ENCODE assay signal across 1 cellular context in the genomic region with DNA sequence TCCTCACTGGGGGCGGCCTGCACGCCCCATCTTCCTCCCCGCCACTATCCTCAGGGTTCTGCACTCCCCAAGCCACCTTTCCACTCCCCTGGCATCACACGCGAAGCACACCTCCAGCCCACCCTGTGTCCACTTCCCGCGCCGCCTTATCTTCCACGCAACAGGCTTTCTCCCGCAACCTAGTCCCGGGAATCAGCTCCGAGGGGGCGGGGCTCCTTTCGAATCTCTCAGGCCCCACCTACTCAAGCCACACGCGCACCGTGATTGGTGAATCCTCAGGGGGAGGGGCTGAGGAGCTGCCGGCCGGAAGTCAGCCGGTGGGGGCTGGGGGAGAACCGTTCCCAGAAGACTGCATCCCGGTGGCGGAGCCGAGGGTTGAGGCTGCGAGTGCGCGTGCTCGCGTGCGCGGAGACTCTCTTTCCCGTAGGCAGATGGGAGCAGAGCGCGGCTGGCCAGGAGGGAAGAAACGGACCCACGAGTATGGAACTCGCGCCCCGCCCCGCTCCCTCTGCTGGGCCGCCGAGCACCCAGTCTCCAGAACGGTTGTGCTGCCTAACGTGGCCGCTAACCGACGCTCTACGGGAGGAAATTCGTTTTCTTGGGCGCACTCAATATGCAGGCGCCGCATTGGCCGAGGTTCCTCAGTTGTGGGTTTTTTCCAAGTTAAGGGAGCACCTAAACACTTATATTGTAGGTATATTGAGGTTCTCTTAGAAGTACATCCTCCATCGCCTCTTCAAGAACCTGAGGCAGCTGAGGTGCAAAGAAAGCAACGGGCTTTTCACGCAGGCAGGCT.
TF ChIP-seq lines count a peak whose summit lies in the region.

A gene (minus strand): TSS at position 194 of the 796 bp plus-strand sequence.

TF ChIP-seq in K562, 482 proteins besides CTCF, POLR2A, EP300 and RAD21 (continued from another document and continues in another):
- TF ChIP-seq, protein P1, sequence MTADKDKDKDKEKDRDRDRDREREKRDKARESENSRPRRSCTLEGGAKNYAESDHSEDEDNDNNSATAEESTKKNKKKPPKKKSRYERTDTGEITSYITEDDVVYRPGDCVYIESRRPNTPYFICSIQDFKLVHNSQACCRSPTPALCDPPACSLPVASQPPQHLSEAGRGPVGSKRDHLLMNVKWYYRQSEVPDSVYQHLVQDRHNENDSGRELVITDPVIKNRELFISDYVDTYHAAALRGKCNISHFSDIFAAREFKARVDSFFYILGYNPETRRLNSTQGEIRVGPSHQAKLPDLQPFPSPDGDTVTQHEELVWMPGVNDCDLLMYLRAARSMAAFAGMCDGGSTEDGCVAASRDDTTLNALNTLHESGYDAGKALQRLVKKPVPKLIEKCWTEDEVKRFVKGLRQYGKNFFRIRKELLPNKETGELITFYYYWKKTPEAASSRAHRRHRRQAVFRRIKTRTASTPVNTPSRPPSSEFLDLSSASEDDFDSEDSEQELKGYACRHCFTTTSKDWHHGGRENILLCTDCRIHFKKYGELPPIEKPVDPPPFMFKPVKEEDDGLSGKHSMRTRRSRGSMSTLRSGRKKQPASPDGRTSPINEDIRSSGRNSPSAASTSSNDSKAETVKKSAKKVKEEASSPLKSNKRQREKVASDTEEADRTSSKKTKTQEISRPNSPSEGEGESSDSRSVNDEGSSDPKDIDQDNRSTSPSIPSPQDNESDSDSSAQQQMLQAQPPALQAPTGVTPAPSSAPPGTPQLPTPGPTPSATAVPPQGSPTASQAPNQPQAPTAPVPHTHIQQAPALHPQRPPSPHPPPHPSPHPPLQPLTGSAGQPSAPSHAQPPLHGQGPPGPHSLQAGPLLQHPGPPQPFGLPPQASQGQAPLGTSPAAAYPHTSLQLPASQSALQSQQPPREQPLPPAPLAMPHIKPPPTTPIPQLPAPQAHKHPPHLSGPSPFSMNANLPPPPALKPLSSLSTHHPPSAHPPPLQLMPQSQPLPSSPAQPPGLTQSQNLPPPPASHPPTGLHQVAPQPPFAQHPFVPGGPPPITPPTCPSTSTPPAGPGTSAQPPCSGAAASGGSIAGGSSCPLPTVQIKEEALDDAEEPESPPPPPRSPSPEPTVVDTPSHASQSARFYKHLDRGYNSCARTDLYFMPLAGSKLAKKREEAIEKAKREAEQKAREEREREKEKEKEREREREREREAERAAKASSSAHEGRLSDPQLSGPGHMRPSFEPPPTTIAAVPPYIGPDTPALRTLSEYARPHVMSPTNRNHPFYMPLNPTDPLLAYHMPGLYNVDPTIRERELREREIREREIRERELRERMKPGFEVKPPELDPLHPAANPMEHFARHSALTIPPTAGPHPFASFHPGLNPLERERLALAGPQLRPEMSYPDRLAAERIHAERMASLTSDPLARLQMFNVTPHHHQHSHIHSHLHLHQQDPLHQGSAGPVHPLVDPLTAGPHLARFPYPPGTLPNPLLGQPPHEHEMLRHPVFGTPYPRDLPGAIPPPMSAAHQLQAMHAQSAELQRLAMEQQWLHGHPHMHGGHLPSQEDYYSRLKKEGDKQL (CRISPR knock-in tag; IDR thresholded peaks at IDR 0.05; ENCODE audit: borderline replicate concordance), result no peak
- no peak; the same call in 1 of the 2 replicates for TF ChIP-seq DNMT1 (IDR thresholded peaks at IDR 0.05)
- no peak for TF ChIP-seq RBM39 (optimal IDR thresholded peaks at IDR 0.05; ENCODE audit: low read depth, low read length)
- TF ChIP-seq SIX5 (IDR thresholded peaks at IDR 0.05; ENCODE audit: borderline replicate concordance in 1 of 2, insufficient read depth in 1 of 2, low read depth in 1 of 2, low read length in 2 of 2), result no peak
- TF ChIP-seq HCFC1 (IDR thresholded peaks at IDR 0.05; ENCODE audit: low read depth, low read length), result no peak
- peak; percentile 29; the same call in 1 of the 2 replicates for TF ChIP-seq GATAD2A (IDR thresholded peaks at IDR 0.05)
- 0 out of 2 replicates have a peak, but pooled peaks have one; percentile 32 for TF ChIP-seq NFE2 (IDR thresholded peaks at IDR 0.05; ENCODE audit: low read depth)
- TF ChIP-seq KLF10 (CRISPR knock-in tag; IDR thresholded peaks at IDR 0.05), result no peak
- TF ChIP-seq TAF1 (IDR thresholded peaks at IDR 0.05; ENCODE audit: control insufficient read depth, extremely low read depth, insufficient read depth, low read length, severe bottlenecking), result peak; percentile 77
- TF ChIP-seq MTA3 (IDR thresholded peaks at IDR 0.05; ENCODE audit: borderline replicate concordance), result peak; percentile 81; the same call in 1 of the 2 replicates
- TF ChIP-seq, protein P2, sequence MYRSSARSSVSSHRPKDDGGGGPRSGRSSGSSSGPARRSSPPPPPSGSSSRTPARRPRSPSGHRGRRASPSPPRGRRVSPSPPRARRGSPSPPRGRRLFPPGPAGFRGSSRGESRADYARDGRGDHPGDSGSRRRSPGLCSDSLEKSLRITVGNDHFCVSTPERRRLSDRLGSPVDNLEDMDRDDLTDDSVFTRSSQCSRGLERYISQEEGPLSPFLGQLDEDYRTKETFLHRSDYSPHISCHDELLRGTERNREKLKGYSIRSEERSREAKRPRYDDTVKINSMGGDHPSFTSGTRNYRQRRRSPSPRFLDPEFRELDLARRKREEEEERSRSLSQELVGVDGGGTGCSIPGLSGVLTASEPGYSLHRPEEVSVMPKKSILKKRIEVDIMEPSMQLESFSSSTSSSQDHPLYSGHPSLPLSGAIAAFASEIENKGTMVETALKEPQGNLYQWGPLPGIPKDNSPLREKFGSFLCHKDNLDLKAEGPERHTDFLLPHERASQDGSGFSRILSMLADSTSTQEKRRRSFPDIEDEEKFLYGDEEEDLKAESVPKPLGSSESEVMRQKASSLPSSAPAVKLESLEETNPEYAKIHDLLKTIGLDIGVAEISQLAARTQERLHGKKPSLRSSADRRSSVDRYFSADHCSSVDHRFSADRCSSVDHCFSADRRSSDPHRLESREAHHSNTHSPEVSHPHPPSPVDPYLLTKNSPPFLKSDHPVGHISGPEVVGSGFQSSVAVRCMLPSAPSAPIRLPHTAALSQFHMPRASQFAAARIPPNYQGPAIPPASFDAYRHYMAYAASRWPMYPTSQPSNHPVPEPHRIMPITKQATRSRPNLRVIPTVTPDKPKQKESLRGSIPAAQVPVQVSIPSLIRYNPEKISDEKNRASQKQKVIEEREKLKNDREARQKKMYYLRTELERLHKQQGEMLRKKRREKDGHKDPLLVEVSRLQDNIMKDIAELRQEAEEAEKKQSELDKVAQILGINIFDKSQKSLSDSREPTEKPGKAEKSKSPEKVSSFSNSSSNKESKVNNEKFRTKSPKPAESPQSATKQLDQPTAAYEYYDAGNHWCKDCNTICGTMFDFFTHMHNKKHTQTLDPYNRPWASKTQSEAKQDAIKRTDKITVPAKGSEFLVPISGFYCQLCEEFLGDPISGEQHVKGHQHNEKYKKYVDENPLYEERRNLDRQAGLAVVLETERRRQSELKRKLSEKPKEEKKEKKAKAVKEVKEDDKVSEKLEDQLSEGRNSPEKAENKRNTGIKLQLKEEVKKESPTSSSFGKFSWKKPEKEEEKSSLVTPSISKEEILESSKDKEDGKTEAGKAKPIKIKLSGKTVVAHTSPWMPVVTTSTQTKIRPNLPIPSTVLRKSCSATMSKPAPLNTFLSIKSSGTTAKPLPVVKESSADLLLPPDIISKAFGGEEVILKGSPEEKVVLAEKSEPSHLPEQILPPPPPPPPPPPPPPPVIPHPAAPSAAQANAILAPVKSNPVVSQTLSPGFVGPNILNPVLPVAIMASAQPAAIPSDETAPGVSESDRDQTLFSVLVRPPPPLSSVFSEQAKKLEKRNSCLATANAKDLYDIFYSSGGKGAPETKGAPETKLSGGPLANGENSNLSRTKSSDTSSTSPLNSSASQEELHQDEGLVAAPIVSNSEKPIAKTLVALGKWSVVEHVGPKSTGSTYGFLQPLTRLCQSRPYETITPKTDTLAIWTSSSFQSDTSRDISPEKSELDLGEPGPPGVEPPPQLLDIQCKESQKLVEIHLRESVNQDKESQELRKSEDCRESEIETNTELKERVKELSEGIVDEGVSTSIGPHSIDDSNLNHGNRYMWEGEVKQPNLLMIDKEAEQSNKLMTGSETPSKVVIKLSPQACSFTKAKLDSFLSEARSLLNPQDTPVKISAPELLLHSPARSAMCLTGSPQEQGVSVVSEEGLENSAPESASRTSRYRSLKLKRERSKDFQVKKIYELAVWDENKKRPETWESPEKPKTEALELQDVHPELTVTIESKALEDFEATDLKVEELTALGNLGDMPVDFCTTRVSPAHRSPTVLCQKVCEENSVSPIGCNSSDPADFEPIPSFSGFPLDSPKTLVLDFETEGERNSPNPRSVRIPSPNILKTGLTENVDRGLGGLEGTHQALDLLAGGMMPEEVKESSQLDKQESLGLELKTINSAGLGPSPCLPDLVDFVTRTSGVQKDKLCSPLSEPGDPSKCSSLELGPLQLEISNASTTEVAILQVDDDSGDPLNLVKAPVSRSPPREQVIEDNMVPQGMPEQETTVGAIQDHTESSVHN (IDR thresholded peaks at IDR 0.05; ENCODE audit: borderline replicate concordance in 1 of 2, low read depth in 1 of 2), result no peak
- TF ChIP-seq, protein P3, sequence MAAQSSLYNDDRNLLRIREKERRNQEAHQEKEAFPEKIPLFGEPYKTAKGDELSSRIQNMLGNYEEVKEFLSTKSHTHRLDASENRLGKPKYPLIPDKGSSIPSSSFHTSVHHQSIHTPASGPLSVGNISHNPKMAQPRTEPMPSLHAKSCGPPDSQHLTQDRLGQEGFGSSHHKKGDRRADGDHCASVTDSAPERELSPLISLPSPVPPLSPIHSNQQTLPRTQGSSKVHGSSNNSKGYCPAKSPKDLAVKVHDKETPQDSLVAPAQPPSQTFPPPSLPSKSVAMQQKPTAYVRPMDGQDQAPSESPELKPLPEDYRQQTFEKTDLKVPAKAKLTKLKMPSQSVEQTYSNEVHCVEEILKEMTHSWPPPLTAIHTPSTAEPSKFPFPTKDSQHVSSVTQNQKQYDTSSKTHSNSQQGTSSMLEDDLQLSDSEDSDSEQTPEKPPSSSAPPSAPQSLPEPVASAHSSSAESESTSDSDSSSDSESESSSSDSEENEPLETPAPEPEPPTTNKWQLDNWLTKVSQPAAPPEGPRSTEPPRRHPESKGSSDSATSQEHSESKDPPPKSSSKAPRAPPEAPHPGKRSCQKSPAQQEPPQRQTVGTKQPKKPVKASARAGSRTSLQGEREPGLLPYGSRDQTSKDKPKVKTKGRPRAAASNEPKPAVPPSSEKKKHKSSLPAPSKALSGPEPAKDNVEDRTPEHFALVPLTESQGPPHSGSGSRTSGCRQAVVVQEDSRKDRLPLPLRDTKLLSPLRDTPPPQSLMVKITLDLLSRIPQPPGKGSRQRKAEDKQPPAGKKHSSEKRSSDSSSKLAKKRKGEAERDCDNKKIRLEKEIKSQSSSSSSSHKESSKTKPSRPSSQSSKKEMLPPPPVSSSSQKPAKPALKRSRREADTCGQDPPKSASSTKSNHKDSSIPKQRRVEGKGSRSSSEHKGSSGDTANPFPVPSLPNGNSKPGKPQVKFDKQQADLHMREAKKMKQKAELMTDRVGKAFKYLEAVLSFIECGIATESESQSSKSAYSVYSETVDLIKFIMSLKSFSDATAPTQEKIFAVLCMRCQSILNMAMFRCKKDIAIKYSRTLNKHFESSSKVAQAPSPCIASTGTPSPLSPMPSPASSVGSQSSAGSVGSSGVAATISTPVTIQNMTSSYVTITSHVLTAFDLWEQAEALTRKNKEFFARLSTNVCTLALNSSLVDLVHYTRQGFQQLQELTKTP (IDR thresholded peaks at IDR 0.05; ENCODE audit: low read depth in 1 of 2, partially characterized antibody in 2 of 2), result peak in 1 of 2 experiments; percentile 59
- no peak for TF ChIP-seq SPI1 (IDR thresholded peaks at IDR 0.05; ENCODE audit: borderline replicate concordance, low read depth, low read length)
- TF ChIP-seq, protein P4, sequence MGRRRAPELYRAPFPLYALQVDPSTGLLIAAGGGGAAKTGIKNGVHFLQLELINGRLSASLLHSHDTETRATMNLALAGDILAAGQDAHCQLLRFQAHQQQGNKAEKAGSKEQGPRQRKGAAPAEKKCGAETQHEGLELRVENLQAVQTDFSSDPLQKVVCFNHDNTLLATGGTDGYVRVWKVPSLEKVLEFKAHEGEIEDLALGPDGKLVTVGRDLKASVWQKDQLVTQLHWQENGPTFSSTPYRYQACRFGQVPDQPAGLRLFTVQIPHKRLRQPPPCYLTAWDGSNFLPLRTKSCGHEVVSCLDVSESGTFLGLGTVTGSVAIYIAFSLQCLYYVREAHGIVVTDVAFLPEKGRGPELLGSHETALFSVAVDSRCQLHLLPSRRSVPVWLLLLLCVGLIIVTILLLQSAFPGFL (CRISPR knock-in tag; IDR thresholded peaks at IDR 0.05), result no peak
- TF ChIP-seq, protein P5, sequence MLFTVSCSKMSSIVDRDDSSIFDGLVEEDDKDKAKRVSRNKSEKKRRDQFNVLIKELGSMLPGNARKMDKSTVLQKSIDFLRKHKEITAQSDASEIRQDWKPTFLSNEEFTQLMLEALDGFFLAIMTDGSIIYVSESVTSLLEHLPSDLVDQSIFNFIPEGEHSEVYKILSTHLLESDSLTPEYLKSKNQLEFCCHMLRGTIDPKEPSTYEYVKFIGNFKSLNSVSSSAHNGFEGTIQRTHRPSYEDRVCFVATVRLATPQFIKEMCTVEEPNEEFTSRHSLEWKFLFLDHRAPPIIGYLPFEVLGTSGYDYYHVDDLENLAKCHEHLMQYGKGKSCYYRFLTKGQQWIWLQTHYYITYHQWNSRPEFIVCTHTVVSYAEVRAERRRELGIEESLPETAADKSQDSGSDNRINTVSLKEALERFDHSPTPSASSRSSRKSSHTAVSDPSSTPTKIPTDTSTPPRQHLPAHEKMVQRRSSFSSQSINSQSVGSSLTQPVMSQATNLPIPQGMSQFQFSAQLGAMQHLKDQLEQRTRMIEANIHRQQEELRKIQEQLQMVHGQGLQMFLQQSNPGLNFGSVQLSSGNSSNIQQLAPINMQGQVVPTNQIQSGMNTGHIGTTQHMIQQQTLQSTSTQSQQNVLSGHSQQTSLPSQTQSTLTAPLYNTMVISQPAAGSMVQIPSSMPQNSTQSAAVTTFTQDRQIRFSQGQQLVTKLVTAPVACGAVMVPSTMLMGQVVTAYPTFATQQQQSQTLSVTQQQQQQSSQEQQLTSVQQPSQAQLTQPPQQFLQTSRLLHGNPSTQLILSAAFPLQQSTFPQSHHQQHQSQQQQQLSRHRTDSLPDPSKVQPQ (CRISPR knock-in tag; IDR thresholded peaks at IDR 0.05; ENCODE audit: borderline replicate concordance), result no peak
- peak; percentile 49; the same call in 1 of the 2 replicates for TF ChIP-seq CBFA2T3 (IDR thresholded peaks at IDR 0.05)
- no peak for TF ChIP-seq XRCC3 (IDR thresholded peaks at IDR 0.05)
- TF ChIP-seq, protein P6, sequence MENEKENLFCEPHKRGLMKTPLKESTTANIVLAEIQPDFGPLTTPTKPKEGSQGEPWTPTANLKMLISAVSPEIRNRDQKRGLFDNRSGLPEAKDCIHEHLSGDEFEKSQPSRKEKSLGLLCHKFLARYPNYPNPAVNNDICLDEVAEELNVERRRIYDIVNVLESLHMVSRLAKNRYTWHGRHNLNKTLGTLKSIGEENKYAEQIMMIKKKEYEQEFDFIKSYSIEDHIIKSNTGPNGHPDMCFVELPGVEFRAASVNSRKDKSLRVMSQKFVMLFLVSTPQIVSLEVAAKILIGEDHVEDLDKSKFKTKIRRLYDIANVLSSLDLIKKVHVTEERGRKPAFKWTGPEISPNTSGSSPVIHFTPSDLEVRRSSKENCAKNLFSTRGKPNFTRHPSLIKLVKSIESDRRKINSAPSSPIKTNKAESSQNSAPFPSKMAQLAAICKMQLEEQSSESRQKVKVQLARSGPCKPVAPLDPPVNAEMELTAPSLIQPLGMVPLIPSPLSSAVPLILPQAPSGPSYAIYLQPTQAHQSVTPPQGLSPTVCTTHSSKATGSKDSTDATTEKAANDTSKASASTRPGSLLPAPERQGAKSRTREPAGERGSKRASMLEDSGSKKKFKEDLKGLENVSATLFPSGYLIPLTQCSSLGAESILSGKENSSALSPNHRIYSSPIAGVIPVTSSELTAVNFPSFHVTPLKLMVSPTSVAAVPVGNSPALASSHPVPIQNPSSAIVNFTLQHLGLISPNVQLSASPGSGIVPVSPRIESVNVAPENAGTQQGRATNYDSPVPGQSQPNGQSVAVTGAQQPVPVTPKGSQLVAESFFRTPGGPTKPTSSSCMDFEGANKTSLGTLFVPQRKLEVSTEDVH (IDR thresholded peaks at IDR 0.05; ENCODE audit: low read depth, partially characterized antibody), result peak; percentile 84
